ENCODE assay signal across 32 cellular contexts in genomic region chr22:19707347-19708322, GRCh38. TPM values are rescaled to one million over a fixed set of nuclear protein-coding genes. Genes with fewer than 3 reads are reported as not detected.
A peak's percentile ranks its signal among the peaks of the same experiment; 100 is the strongest.
DNase-seq lines count a peak whose midpoint lies in the region; ATAC-seq, FAIRE-seq and TF ChIP-seq lines count a peak whose summit lies in the region.
"Had no signal": no experiment of that assay in that cellular context is flagged by ENCODE, and none has a peak within 500 bp of the region (broad histone marks: within the 10 kb centered on the region; RNA-seq: fewer than 3 reads in every experiment).

No MANE protein-coding gene starts in this region.

- 90% methylated on average over 24 of the region's 24 CpGs; no CpG with 5 or more reads in 1 of the 2 experiments for WGBS in H1 (ENCODE audit: extremely low coverage in 1 of 2, insufficient coverage in 1 of 2, insufficient read length in 1 of 2, insufficient replicate concordance in 2 of 2, low coverage in 1 of 2, low lambda C conversion rate in 2 of 2, missing lambda C conversion rate in 1 of 2), 2 experiments

- no peak overlapping the region for H3K23ac ChIP-seq in H1 (ENCODE audit: insufficient read length)

- no peak overlapping the region for H3K4me3 Mint-ChIP-seq in immature natural killer cell
- H3K4me3 Mint-ChIP-seq: CD8-positive, alpha-beta T cell; dendritic cell treated with granulocyte-macrophage colony-stimulating factor and Interleukin-4, amounts not matched to agents 40 ng/mL and 50 ng/mL, for 4 days; IgD-negative memory B cell; nephron; stimulated activated naive CD8-positive, alpha-beta T cell treated with anti-CD3 and anti-CD28 coated beads, Interleukin-15, Interleukin-2, amounts not matched to agents 100 ng/mL and 50 ng/mL, for 24 hours had no signal

- no peaks in the 10 kb centered on the region for H3K9me3 Mint-ChIP-seq in immature natural killer cell
- H3K9me3 Mint-ChIP-seq: CD8-positive, alpha-beta T cell; dendritic cell treated with granulocyte-macrophage colony-stimulating factor and Interleukin-4, amounts not matched to agents 40 ng/mL and 50 ng/mL, for 4 days; IgD-negative memory B cell; nephron; stimulated activated naive CD8-positive, alpha-beta T cell treated with anti-CD3 and anti-CD28 coated beads, Interleukin-15, Interleukin-2, amounts not matched to agents 100 ng/mL and 50 ng/mL, for 24 hours had no signal

- H3K4me2 ChIP-seq in H1 (ENCODE audit: insufficient read depth in 1 of 2, low read depth in 2 of 2, low read length in 2 of 2) = no peak overlapping the region
- H3K4me2 ChIP-seq in osteoblast (ENCODE audit: insufficient read depth, low read length) = no peak overlapping the region
- H3K4me2 ChIP-seq in MM.1S (ENCODE audit: low read depth, low read length) = no peak overlapping the region

- POLR2A ChIA-PET in H1 (lab: Charles Lee; ENCODE audit: partially characterized antibody) = no interaction called here

- DNase-seq in AG08396 (ENCODE audit: low spot score) = peak; percentile 2
- DNase-seq in GM12892 (ENCODE audit: insufficient read length) = peak; percentile 18
- DNase-seq in H1 (ENCODE audit: low read depth in 1 of 2, low spot score in 2 of 2) = peak in 1 of 2 experiments; percentile 51
- DNase-seq in osteoblast (ENCODE audit: insufficient read length, low spot score, missing footprints) = peak; percentile 49
- DNase-seq in COLO829 (ENCODE audit: low spot score) = no peak
- no peak for DNase-seq in immature natural killer cell
- DNase-seq in MM.1S = no peak
- DNase-seq: activated CD4-positive, alpha-beta T cell treated with anti-CD3 and anti-CD28 coated beads for 4 hours; activated T-cell treated with anti-CD3 and anti-CD28 coated beads, Interleukin-2, amount 50 U/mL, for 1 hour; CD8-positive, alpha-beta T cell; central memory CD4-positive, alpha-beta T cell; DMS 273 treated with DMSO at 0.1 percent for 48 hours; foreskin fibroblast; HCEC 1CT; mammary epithelial cell; NCI-H1694; NCI-H82; stimulated activated CD8-positive, alpha-beta memory T cell treated with anti-CD3 and anti-CD28 coated beads, Interleukin-4, amount 100 ng/mL, for 48 hours; T1000 had no signal

- H2BK20ac ChIP-seq in H1 (ENCODE audit: low read length) = peak overlapping the region; percentile 81; the same call in 1 of the 2 replicates

- H3F3A ChIP-seq in MM.1S (ENCODE audit: insufficient read depth, low read length) = no peaks in the 10 kb centered on the region

- no peaks in the 10 kb centered on the region for H3K9me2 ChIP-seq in MM.1S (replicated peaks; ENCODE audit: insufficient read depth, low read length)

- CTCF ChIA-PET in H1 (lab: Charles Lee; ENCODE audit: partially characterized antibody) = interaction anchor here (0.6 to 5.3 kb wide), 6 partner anchors 9 to 250 kb away, joined by 3 to 50 read pairs (median 6); no protein-coding TSS in a partner anchor

- H3K27me3 Mint-ChIP-seq in immature natural killer cell (ENCODE audit: low read depth in 3 of 3) = peaks cover 3 to 5% (median 4%) of the 10 kb centered on the region in 3 donors
- H3K27me3 Mint-ChIP-seq: stimulated activated naive CD8-positive, alpha-beta T cell treated with anti-CD3 and anti-CD28 coated beads, Interleukin-15, Interleukin-2, amounts not matched to agents 100 ng/mL and 50 ng/mL, for 24 hours had no signal

- H3K4me3 ChIP-seq in H1 (ENCODE audit: extremely low read depth in 1 of 4, insufficient read depth in 2 of 4, low read depth in 3 of 4, low read length in 4 of 4) (no peak overlapping the region), osteoblast (ENCODE audit: insufficient read depth, low read length) (no peak overlapping the region), MM.1S (ENCODE audit: low read length) (no peak overlapping the region)
- H3K4me3 ChIP-seq: esophagus muscularis mucosa, Peyer's patch, right atrium auricular region, thoracic aorta had no signal

- H3K4me1 Mint-ChIP-seq in immature natural killer cell = no peaks in the 10 kb centered on the region
- H3K4me1 Mint-ChIP-seq: IgD-negative memory B cell had no signal

- H3K27me3 ChIP-seq in H1 (replicated peaks in 1 of 4; ENCODE audit: control insufficient read depth in 3 of 4, extremely low read depth in 1 of 4, insufficient read depth in 3 of 4, low read length in 3 of 4) = peaks cover 0 to 10% (median 7%) of the 10 kb centered on the region in 4 experiments; a peak in 4 of 7 replicates
- H3K27me3 ChIP-seq in osteoblast (ENCODE audit: insufficient read depth, low read length) = peaks cover 7% of the 10 kb centered on the region
- H3K27me3 ChIP-seq in MM.1S (replicated peaks; ENCODE audit: insufficient read depth, low read length) = peaks cover 87% of the 10 kb centered on the region
- H3K27me3 ChIP-seq: Peyer's patch, right atrium auricular region had no signal

- no peaks in the 10 kb centered on the region for H3K23me2 ChIP-seq in H1 (ENCODE audit: low read depth, low read length)

- no peaks in the 10 kb centered on the region for H3K9me3 ChIP-seq in H1 (ENCODE audit: insufficient read depth in 2 of 2, low read depth in 1 of 2, low read length in 1 of 2)
- no peaks in the 10 kb centered on the region for H3K9me3 ChIP-seq in osteoblast (ENCODE audit: low read depth, low read length)
- H3K9me3 ChIP-seq in MM.1S (replicated peaks; ENCODE audit: insufficient read depth, low read length) = no peaks in the 10 kb centered on the region
- H3K9me3 ChIP-seq: esophagus muscularis mucosa, Peyer's patch, right atrium auricular region, thoracic aorta had no signal

- peak overlapping the region; percentile 99; the same call in 1 of the 2 replicates for H2BK12ac ChIP-seq in H1 (ENCODE audit: low read depth, low read length)

- TF ChIP-seq POLR2A in GM12892 (IDR thresholded peaks at IDR 0.05; ENCODE audit: low read depth, low read length) (no peak), H1 (IDR thresholded peaks at IDR 0.05; ENCODE audit: control extremely low read depth in 1 of 2, low read depth in 2 of 2, low read length in 2 of 2) (no peak)

- no peaks in the 10 kb centered on the region for H3K36me3 Mint-ChIP-seq in immature natural killer cell
- H3K36me3 Mint-ChIP-seq: CD8-positive, alpha-beta T cell; IgD-negative memory B cell had no signal

- no peaks in the 10 kb centered on the region for H3K79me2 ChIP-seq in H1 (ENCODE audit: control insufficient read depth in 1 of 2, insufficient read depth in 2 of 2, low read length in 2 of 2)
- no peaks in the 10 kb centered on the region for H3K79me2 ChIP-seq in osteoblast (ENCODE audit: insufficient read depth, low read length)
- H3K79me2 ChIP-seq in MM.1S (ENCODE audit: low read length) = no peaks in the 10 kb centered on the region
- H3K79me2 ChIP-seq: parathyroid adenoma had no signal

- peak overlapping the region; percentile 19 for H3K4ac ChIP-seq in H1 (replicated peaks; ENCODE audit: insufficient read length, low read depth, low read length)

- no peak overlapping the region for H3K9ac ChIP-seq in H1 (replicated peaks in 1 of 4; ENCODE audit: extremely low read depth in 1 of 4, low read depth in 3 of 4, low read length in 3 of 4)
- H3K9ac ChIP-seq in MM.1S (ENCODE audit: low read length) = no peak overlapping the region
- H3K9ac ChIP-seq: parathyroid adenoma had no signal

- 0 out of 2 replicates have a peak overlapping the region, but pooled peaks have one; percentile 77 for H2AK5ac ChIP-seq in H1 (ENCODE audit: low read depth, low read length)

- H3K18ac ChIP-seq in H1 (ENCODE audit: extremely low read depth, low read length) = peak overlapping the region; percentile 36; the same call in 1 of the 2 replicates

- H2BK15ac ChIP-seq in H1 (ENCODE audit: low read length) = peak overlapping the region; percentile 84

- peak overlapping the region; percentile 85 for H4K91ac ChIP-seq in H1 (replicated peaks; ENCODE audit: insufficient read length, low read length)

- FAIRE-seq in GM12892 (lab: Jason Lieb, UNC) = no peak
- no peak for FAIRE-seq in H1 (lab: Jason Lieb, UNC)
- FAIRE-seq: endometrium had no signal

- H2BK5ac ChIP-seq in H1 (ENCODE audit: low read depth, low read length) = peak overlapping the region; percentile 99; the same call in 1 of the 2 replicates

- H3K4me1 ChIP-seq in H1 (replicated peaks in 1 of 4; ENCODE audit: control insufficient read depth in 3 of 4, insufficient read depth in 4 of 4, low read length in 3 of 4) (peaks cover 0 to 24% (median 16%) of the 10 kb centered on the region in 4 experiments; a peak in 6 of 7 replicates), osteoblast (ENCODE audit: insufficient read depth, low read length) (no peaks in the 10 kb centered on the region), MM.1S (ENCODE audit: low read length) (no peaks in the 10 kb centered on the region)
- H3K4me1 ChIP-seq: parathyroid adenoma, Peyer's patch had no signal

- no peak for TF ChIP-seq EP300 in H1 (IDR thresholded peaks at IDR 0.05; ENCODE audit: borderline replicate concordance in 1 of 2, low read depth in 2 of 2, low read length in 2 of 2)

- no peak overlapping the region for H3K27ac ChIP-seq in H1 (ENCODE audit: low read depth, low read length)
- H3K27ac ChIP-seq in osteoblast (ENCODE audit: low read depth, low read length) = no peak overlapping the region
- H3K27ac ChIP-seq in MM.1S (ENCODE audit: low read length) = no peak overlapping the region
- H3K27ac ChIP-seq: esophagus muscularis mucosa, parathyroid adenoma, Peyer's patch, right atrium auricular region, thoracic aorta, VCaP had no signal

- no peak overlapping the region for H2BK120ac ChIP-seq in H1 (replicated peaks; ENCODE audit: low read depth, low read length)

- no peak overlapping the region; the same call in 1 of the 2 replicates for H4K8ac ChIP-seq in H1 (ENCODE audit: extremely low read depth, insufficient read depth, low read length)

- H3K36me3 ChIP-seq in H1 (ENCODE audit: control insufficient read depth in 2 of 4, insufficient read depth in 4 of 4, low read length in 3 of 4) (no peaks in the 10 kb centered on the region), osteoblast (ENCODE audit: insufficient read depth, low read length) (no peaks in the 10 kb centered on the region), MM.1S (replicated peaks; ENCODE audit: insufficient read depth, low read length) (no peaks in the 10 kb centered on the region)
- H3K36me3 ChIP-seq: esophagus muscularis mucosa, Peyer's patch, right atrium auricular region, thoracic aorta had no signal

- no peak for ATAC-seq in GM21526 (IDR thresholded peaks at IDR 0.05; ENCODE audit: low FRiP score, unreplicated experiment)
- ATAC-seq: CD8-positive, alpha-beta T cell had no signal

- no peak overlapping the region for H4K5ac ChIP-seq in H1 (ENCODE audit: insufficient read length, low read depth, low read length)

- no peak overlapping the region for H3K14ac ChIP-seq in H1 (ENCODE audit: insufficient read length)

- TF ChIP-seq RAD21 in H1 (IDR thresholded peaks at IDR 0.05 in 1 of 2, conservative IDR thresholded peaks at IDR 0.05 in 1 of 2; ENCODE audit: low read depth in 2 of 2, low read length in 2 of 2) = no peak

- H3K27ac Mint-ChIP-seq in immature natural killer cell = no peak overlapping the region
- H3K27ac Mint-ChIP-seq: CD8-positive, alpha-beta T cell; dendritic cell treated with granulocyte-macrophage colony-stimulating factor and Interleukin-4, amounts not matched to agents 40 ng/mL and 50 ng/mL, for 4 days; IgD-negative memory B cell; nephron; stimulated activated naive CD8-positive, alpha-beta T cell treated with anti-CD3 and anti-CD28 coated beads, Interleukin-15, Interleukin-2, amounts not matched to agents 100 ng/mL and 50 ng/mL, for 24 hours had no signal

- TF ChIP-seq CTCF in H1 (IDR thresholded peaks at IDR 0.05; ENCODE audit: control extremely low read depth in 1 of 3, insufficient read depth in 1 of 3, low read depth in 1 of 3, low read length in 3 of 3) (no peak), osteoblast (IDR thresholded peaks at IDR 0.05; ENCODE audit: extremely low read depth, low read depth, low read length) (no peak), MM.1S (IDR thresholded peaks at IDR 0.05; ENCODE audit: low read length) (no peak)

- H2AFZ ChIP-seq in H1 (ENCODE audit: low read length) (no peak overlapping the region), osteoblast (ENCODE audit: low read length) (no peak overlapping the region), MM.1S (ENCODE audit: low read length) (no peak overlapping the region)
- H2AFZ ChIP-seq: parathyroid adenoma had no signal

- no peak overlapping the region for H3K56ac ChIP-seq in H1 (replicated peaks; ENCODE audit: insufficient read length, low read depth, low read length)

- no peaks in the 10 kb centered on the region for H4K20me1 ChIP-seq in H1 (replicated peaks in 1 of 2; ENCODE audit: control insufficient read depth in 1 of 2, insufficient read depth in 2 of 2, low read length in 2 of 2)
- no peaks in the 10 kb centered on the region for H4K20me1 ChIP-seq in osteoblast (ENCODE audit: insufficient read depth, low read length)
- H4K20me1 ChIP-seq in MM.1S (ENCODE audit: insufficient read depth, low read length) = no peaks in the 10 kb centered on the region

- H3K79me1 ChIP-seq in H1 (ENCODE audit: low read depth, low read length) = no peaks in the 10 kb centered on the region

RNA-seq across cellular contexts. Expression of gene SEPTIN5, which starts 6.7 kb away (rescaled TPM):
- 0.89 TPM for polyA plus RNA-seq in GM12892 (2012; ENCODE audit: missing spikeins)
- 7.8 and 8.6 TPM in 2 replicates for total RNA-seq in H1 (2021; fragmentation: NEBNext Ultra II Directional; extraction: Animal tissue kit (Norgen Biotek cat#: 25700))
- 6.0 and 9.1 TPM in 2 replicates for polyA plus RNA-seq in H1 (2011; rRNA removed)
- polyA plus RNA-seq in H1 (2011; cell fraction: cytosol; rRNA removed) = 6.7 TPM
- polyA plus RNA-seq in H1 (2011; cell fraction: nucleus; rRNA removed) = 18.5 TPM
- 5.8 to 13.4 TPM (median 10.9 TPM) in 4 replicates for polyA plus RNA-seq in H1 (2012, experiment 1 of 2)
- polyA plus RNA-seq in H1 (2012, experiment 2 of 2) = 8.4 TPM
- polyA plus RNA-seq in H1 (2013, experiment 1 of 2) = 9.7 TPM
- 9.0 TPM for polyA plus RNA-seq in H1 (2013, experiment 2 of 2)
- polyA minus RNA-seq in H1 (2011; rRNA and poly(A)+ RNA removed) = 7.3 and 8.0 TPM in 2 replicates
- 2.3 TPM for polyA minus RNA-seq in H1 (2011; cell fraction: cytosol; rRNA and poly(A)+ RNA removed)
- 8.8 TPM for polyA minus RNA-seq in H1 (2011; cell fraction: nucleus; rRNA and poly(A)+ RNA removed)
- total RNA-seq in osteoblast = 11.2 and 14.5 TPM in 2 replicates
- polyA plus RNA-seq in immature natural killer cell = 1 to 10 TPM in 1 of 3 donors, under 1 TPM in 1, not detected in 1; 0.36 to 2.2 TPM

RNA-seq across cellular contexts. Expression of gene GP1BB, which starts 15.7 kb away (rescaled TPM):
- polyA plus RNA-seq in GM12892 (2012; ENCODE audit: missing spikeins) = not detected
- not detected in 2 replicates for total RNA-seq in H1 (2021; fragmentation: NEBNext Ultra II Directional; extraction: Animal tissue kit (Norgen Biotek cat#: 25700))
- polyA plus RNA-seq in H1 (2011; rRNA removed) (0.36 and 0.66 TPM in 2 replicates), immature natural killer cell (10 to 100 TPM in 1 of 3 donors, under 1 TPM in 2; 0.53 to 10.1 (median 0.95) TPM)
- 0.27 TPM for polyA plus RNA-seq in H1 (2011; cell fraction: cytosol; rRNA removed)
- polyA plus RNA-seq in H1 (2011; cell fraction: nucleus; rRNA removed) = 2.4 TPM
- 0.38 to 0.69 TPM (median 0.55 TPM) in 3 of 4 replicates, not detected in the other for polyA plus RNA-seq in H1 (2012, experiment 1 of 2)
- not detected for polyA plus RNA-seq in H1 (2012, experiment 2 of 2)
- polyA plus RNA-seq in H1 (2013, experiment 1 of 2) = 0.36 TPM
- 0.83 TPM for polyA plus RNA-seq in H1 (2013, experiment 2 of 2)
- polyA minus RNA-seq in H1 (2011; rRNA and poly(A)+ RNA removed) = not detected in 2 replicates
- polyA minus RNA-seq in H1 (2011; cell fraction: cytosol; rRNA and poly(A)+ RNA removed) = not detected
- 0.60 TPM for polyA minus RNA-seq in H1 (2011; cell fraction: nucleus; rRNA and poly(A)+ RNA removed)
- total RNA-seq in osteoblast = 0.88 and 1.8 TPM in 2 replicates

RNA-seq across cellular contexts. Expression of gene TBX1, which starts 52.9 kb away (rescaled TPM):
- not detected for polyA plus RNA-seq in GM12892 (2012; ENCODE audit: missing spikeins)
- total RNA-seq in H1 (2021; fragmentation: NEBNext Ultra II Directional; extraction: Animal tissue kit (Norgen Biotek cat#: 25700)) = 0.28 and 0.38 TPM in 2 replicates
- polyA plus RNA-seq in H1 (2011; rRNA removed) (not detected in 2 replicates), immature natural killer cell (under 1 TPM in 1 of 3 donors, not detected in 2; 0.12 TPM)
- polyA plus RNA-seq in H1 (2011; cell fraction: cytosol; rRNA removed) = not detected
- polyA plus RNA-seq in H1 (2011; cell fraction: nucleus; rRNA removed) = not detected
- polyA plus RNA-seq in H1 (2012, experiment 1 of 2) = not detected in 4 replicates
- polyA plus RNA-seq in H1 (2012, experiment 2 of 2) = 0.10 TPM
- polyA plus RNA-seq in H1 (2013, experiment 1 of 2) = 0.14 TPM
- polyA plus RNA-seq in H1 (2013, experiment 2 of 2) = 0.09 TPM
- polyA minus RNA-seq in H1 (2011; rRNA and poly(A)+ RNA removed) = not detected in 2 replicates
- polyA minus RNA-seq in H1 (2011; cell fraction: cytosol; rRNA and poly(A)+ RNA removed) = not detected
- not detected for polyA minus RNA-seq in H1 (2011; cell fraction: nucleus; rRNA and poly(A)+ RNA removed)
- under 0.01 TPM in 1 of 2 replicates, not detected in the other for total RNA-seq in osteoblast
- total RNA-seq: activated CD8-positive, alpha-beta memory T cell treated with anti-CD3 and anti-CD28 coated beads for 36 hours; CD8-positive, alpha-beta T cell had no signal
- polyA plus RNA-seq: IgD-negative memory B cell, mammary epithelial cell had no signal

Comparison
In these comparisons a context has a peak if more than half of its experiments do, and no peak if none do; other contexts are left out.
1. DNase-seq: peak in AG08396 (single experiment), GM12892 (single experiment) and osteoblast (single experiment); none in COLO829 (single experiment), immature natural killer cell (0 of 3) and MM.1S (single experiment).